Comparison of ENCODE assay signal across 11 cellular contexts in the genomic region with DNA sequence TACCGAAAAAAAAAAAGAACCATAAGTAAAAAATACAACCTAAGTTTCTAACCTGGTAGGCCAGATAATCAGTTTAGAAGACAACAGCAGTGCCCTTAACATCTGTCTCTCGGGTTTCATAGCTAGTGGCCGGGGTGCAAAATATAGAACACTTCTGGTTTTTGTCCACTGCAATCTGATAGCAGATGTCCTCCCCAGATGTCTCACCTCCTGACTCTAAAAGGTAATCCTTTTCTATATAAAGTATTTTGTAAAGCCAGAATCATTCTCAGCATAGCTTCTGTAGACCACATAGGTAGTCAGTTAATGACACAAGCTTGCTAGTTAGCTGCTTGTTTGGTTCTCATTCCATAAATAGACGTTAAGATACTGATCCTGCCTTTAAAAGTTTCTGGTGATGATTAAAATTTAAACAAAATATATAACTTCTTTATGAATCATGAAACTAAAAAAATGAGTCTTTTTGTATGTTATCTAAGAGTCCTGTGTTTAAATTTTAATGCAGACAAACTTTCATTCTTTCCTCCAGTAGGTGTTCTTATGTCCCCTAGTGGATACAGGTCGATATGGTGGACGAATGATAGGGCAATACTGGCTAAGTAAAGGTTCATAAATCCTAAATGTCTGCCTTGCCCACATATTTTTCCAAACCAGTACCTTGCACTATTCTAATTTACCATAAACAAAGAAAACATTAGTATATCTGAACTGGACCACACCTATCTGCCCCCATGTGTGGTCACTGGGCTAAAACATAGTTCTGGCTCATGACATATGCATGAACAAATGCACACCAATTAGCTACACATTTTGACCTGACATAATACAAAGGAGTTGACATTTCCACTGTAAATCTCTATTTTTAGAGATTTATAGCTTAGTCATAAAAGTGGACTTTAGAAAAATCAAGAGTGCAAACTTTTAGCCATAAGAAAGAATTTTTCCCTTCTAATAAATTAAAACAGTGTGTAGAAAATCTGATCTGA.
A peak's percentile ranks its signal among the peaks of the same experiment; 100 is the strongest.
DNase-seq lines count a peak whose midpoint lies in the region; ATAC-seq and TF ChIP-seq lines count a peak whose summit lies in the region.
"Had no signal": no experiment of that assay in that cellular context is flagged by ENCODE, and none has a peak within 500 bp of the region (broad histone marks: within the 10 kb centered on the region; RNA-seq: fewer than 3 reads in every experiment).

No MANE protein-coding gene starts in this region.

- POLR2A ChIA-PET in naive thymus-derived CD4-positive, alpha-beta T cell (lab: Charles Lee), result no interaction called here

- peaks cover 11 to 58% (median 49%) of the 10 kb centered on the region in 5 donors for H3K36me3 Mint-ChIP-seq in naive thymus-derived CD4-positive, alpha-beta T cell
- peaks cover 14% of the 10 kb centered on the region for H3K36me3 Mint-ChIP-seq in progenitor cell of endocrine pancreas (ENCODE audit: insufficient read depth)

- no peak overlapping the region for H3K27ac Mint-ChIP-seq in naive thymus-derived CD4-positive, alpha-beta T cell
- no peak overlapping the region for H3K27ac Mint-ChIP-seq in progenitor cell of endocrine pancreas
- H3K27ac Mint-ChIP-seq: T-helper 17 cell had no signal

- peak; percentile 21 for DNase-seq in GM04504 (ENCODE audit: low read depth)
- peak; percentile 11 for DNase-seq in fibroblast of gingiva (ENCODE audit: low read depth)
- no peak for DNase-seq in naive thymus-derived CD4-positive, alpha-beta T cell
- DNase-seq in progenitor cell of endocrine pancreas (ENCODE audit: low spot score, unreplicated experiment), result no peak
- DNase-seq in WERI-Rb-1, result no peak
- no peak for DNase-seq in AG08396 (ENCODE audit: low spot score)
- DNase-seq: cortex of kidney; stimulated activated naive CD4-positive, alpha-beta T cell treated with Interleukin-2 at 50 U/mL for 16 hours; T-helper 17 cell had no signal

- peaks cover 0 to 17% (median 7%) of the 10 kb centered on the region in 11 donors for H3K9me3 Mint-ChIP-seq in naive thymus-derived CD4-positive, alpha-beta T cell
- H3K9me3 Mint-ChIP-seq in progenitor cell of endocrine pancreas (ENCODE audit: low read depth), result peaks cover 17% of the 10 kb centered on the region

- intact Hi-C loops in naive thymus-derived CD4-positive, alpha-beta T cell (cut with micrococcal nuclease), result no loop called here

- no peaks in the 10 kb centered on the region for H3K27me3 ChIP-seq in naive thymus-derived CD4-positive, alpha-beta T cell (ENCODE audit: control insufficient read depth in 2 of 2, insufficient read depth in 2 of 2, low read length in 2 of 2)
- H3K27me3 ChIP-seq in WERI-Rb-1 (ENCODE audit: insufficient read depth, low read depth, severe bottlenecking), result no peaks in the 10 kb centered on the region

- H3K36me3 ChIP-seq in naive thymus-derived CD4-positive, alpha-beta T cell (ENCODE audit: control insufficient read depth in 2 of 3, insufficient read depth in 3 of 3, low read length in 3 of 3), result no peaks in the 10 kb centered on the region
- H3K36me3 ChIP-seq in WERI-Rb-1, result no peaks in the 10 kb centered on the region

- H3K4me1 Mint-ChIP-seq in naive thymus-derived CD4-positive, alpha-beta T cell, result peaks cover under 1 to 20% (median 9%) of the 10 kb centered on the region in 7 donors
- peaks cover 11% of the 10 kb centered on the region for H3K4me1 Mint-ChIP-seq in progenitor cell of endocrine pancreas (ENCODE audit: low read depth)

- CTCF ChIA-PET in naive thymus-derived CD4-positive, alpha-beta T cell (lab: Charles Lee), result interaction anchor here (0.6 kb wide), 1 partner anchor 16 kb away, joined by 3 read pairs; no protein-coding TSS in a partner anchor

- no peaks in the 10 kb centered on the region for H3K27me3 Mint-ChIP-seq in naive thymus-derived CD4-positive, alpha-beta T cell
- no peaks in the 10 kb centered on the region for H3K27me3 Mint-ChIP-seq in progenitor cell of endocrine pancreas
- H3K27me3 Mint-ChIP-seq: T-helper 17 cell had no signal

- ATAC-seq in GM21381 (IDR thresholded peaks at IDR 0.05; ENCODE audit: unreplicated experiment) (peak; percentile 80), HG03565 (IDR thresholded peaks at IDR 0.05; ENCODE audit: unreplicated experiment) (peak; percentile 38)
- no peak for ATAC-seq in naive thymus-derived CD4-positive, alpha-beta T cell
- ATAC-seq: T-helper 17 cell had no signal

- no peak overlapping the region for H3K27ac ChIP-seq in naive thymus-derived CD4-positive, alpha-beta T cell (ENCODE audit: low read depth, low read length)
- H3K27ac ChIP-seq in WERI-Rb-1, result no peak overlapping the region

- no peak for TF ChIP-seq CTCF in progenitor cell of endocrine pancreas (IDR thresholded peaks at IDR 0.05; ENCODE audit: unreplicated experiment)
- TF ChIP-seq CTCF in WERI-Rb-1 (IDR thresholded peaks at IDR 0.05; ENCODE audit: low read depth, low read length), result no peak

- no peak overlapping the region for H3K4me3 Mint-ChIP-seq in naive thymus-derived CD4-positive, alpha-beta T cell
- no peak overlapping the region for H3K4me3 Mint-ChIP-seq in progenitor cell of endocrine pancreas (ENCODE audit: low read depth)
- H3K4me3 Mint-ChIP-seq: T-helper 17 cell had no signal

- H3K4me1 ChIP-seq in naive thymus-derived CD4-positive, alpha-beta T cell (ENCODE audit: control insufficient read depth in 2 of 2, insufficient read depth in 2 of 2, low read length in 2 of 2), result no peaks in the 10 kb centered on the region

- no peaks in the 10 kb centered on the region for H3K9me3 ChIP-seq in naive thymus-derived CD4-positive, alpha-beta T cell (ENCODE audit: control insufficient read depth in 2 of 3, low read length in 3 of 3)
- no peaks in the 10 kb centered on the region for H3K9me3 ChIP-seq in WERI-Rb-1 (ENCODE audit: severe bottlenecking)

- H3K4me3 ChIP-seq in naive thymus-derived CD4-positive, alpha-beta T cell (ENCODE audit: low read length), result no peak overlapping the region
- no peak overlapping the region for H3K4me3 ChIP-seq in WERI-Rb-1 (ENCODE audit: low read depth, low read length)

Comparison
In these comparisons a context has a peak if more than half of its experiments do, and no peak if none do; other contexts are left out.
1. DNase-seq: peak in GM04504 (single experiment) and fibroblast of gingiva (single experiment); none in naive thymus-derived CD4-positive, alpha-beta T cell (0 of 9), progenitor cell of endocrine pancreas (single experiment), WERI-Rb-1 (single experiment) and AG08396 (single experiment).